18 cellular contexts compared by ENCODE assay signal in genomic region chr4:53932784-53933183, GRCh38.
A peak's percentile ranks its signal among the peaks of the same experiment; 100 is the strongest.
DNase-seq lines count a peak whose midpoint lies in the region; ATAC-seq and TF ChIP-seq lines count a peak whose summit lies in the region.
"Had no signal": no experiment of that assay in that cellular context is flagged by ENCODE, and none has a peak within 500 bp of the region (broad histone marks: within the 10 kb centered on the region; RNA-seq: fewer than 3 reads in every experiment).

No MANE protein-coding gene starts in this region.

- H3K27ac Mint-ChIP-seq in HFFc6, result peak overlapping the region; percentile 56
- H3K27ac Mint-ChIP-seq: activated naive CD8-positive, alpha-beta T cell treated with anti-CD3 and anti-CD28 coated beads for 36 hours; stimulated activated naive CD8-positive, alpha-beta T cell treated with anti-CD3 and anti-CD28 coated beads, Interleukin-15, amount 100 ng/mL, for 72 hours had no signal

- no peaks in the 10 kb centered on the region for H3K36me3 Mint-ChIP-seq in HFFc6 (ENCODE audit: low read depth)

- in situ Hi-C loops in brain microvascular endothelial cell (cut with HindIII; ENCODE audit: low pct_ligation_motif_present, low sequenced_read_pairs), result no loop called here

- peaks cover 4% of the 10 kb centered on the region; the same call in 1 of the 2 replicates for H3K9me3 Mint-ChIP-seq in HFFc6
- H3K9me3 Mint-ChIP-seq: activated naive CD8-positive, alpha-beta T cell treated with anti-CD3 and anti-CD28 coated beads for 36 hours; activated T-cell treated with anti-CD3 and anti-CD28 coated beads, Interleukin-2, amount 50 U/mL, for 4 hours; stimulated activated naive CD8-positive, alpha-beta T cell treated with anti-CD3 and anti-CD28 coated beads, Interleukin-15, amount 100 ng/mL, for 72 hours had no signal

- DNase-seq in AG04450 (ENCODE audit: low read depth, low spot score), result peak; percentile 92
- DNase-seq in HFFc6, result peak; percentile 68
- DNase-seq in brain microvascular endothelial cell, result peak; percentile 95
- peak; percentile 94 for DNase-seq in fibroblast of the conjunctiva (ENCODE audit: low read depth)
- no peak for DNase-seq in NCI-H146 treated with DMSO at 0.1 percent for 48 hours (lab: John Stamatoyannopoulos, UW; ENCODE audit: unreplicated experiment)
- no peak for DNase-seq in HUDEP-2 (lab: John Stamatoyannopoulos, UW; ENCODE audit: unreplicated experiment in 76 of 76)
- no peak for DNase-seq in DMS114 treated with DMSO at 0.1 percent for 48 hours (lab: John Stamatoyannopoulos, UW; ENCODE audit: unreplicated experiment)
- DNase-seq: activated naive CD8-positive, alpha-beta T cell treated with anti-CD3 and anti-CD28 coated beads for 36 hours; activated T-cell treated with anti-CD3 and anti-CD28 coated beads, Interleukin-2, amount 50 U/mL, for 4 hours; AML-193; colonic mucosa; left lung; NCI-H2081 treated with DMSO at 0.1 percent for 48 hours; NCI-H524 treated with DMSO at 0.1 percent for 48 hours; OCI-M1; stimulated activated naive CD8-positive, alpha-beta T cell treated with anti-CD3 and anti-CD28 coated beads, Interleukin-15, amount 100 ng/mL, for 72 hours; uterus had no signal

- ATAC-seq in HG02970 (IDR thresholded peaks at IDR 0.05; ENCODE audit: low FRiP score, unreplicated experiment), result no peak
- ATAC-seq: activated T-cell treated with anti-CD3 and anti-CD28 coated beads, Interleukin-2, amount 50 U/mL, for 4 hours; left lung; stimulated activated naive CD8-positive, alpha-beta T cell treated with anti-CD3 and anti-CD28 coated beads, Interleukin-15, amount 100 ng/mL, for 72 hours had no signal

- POLR2A ChIA-PET in AG04450 (lab: Yijun Ruan, JAX), result interaction anchor here (0.6 to 1.5 kb wide), 3 partner anchors 11 to 298 kb away, joined by 3 to 12 read pairs (median 3); no protein-coding TSS in a partner anchor

- no peaks in the 10 kb centered on the region for H3K27me3 Mint-ChIP-seq in HFFc6 (ENCODE audit: insufficient read depth)
- H3K27me3 Mint-ChIP-seq: stimulated activated naive CD8-positive, alpha-beta T cell treated with anti-CD3 and anti-CD28 coated beads, Interleukin-15, amount 100 ng/mL, for 72 hours had no signal

- no peaks in the 10 kb centered on the region for H3K36me3 ChIP-seq in brain microvascular endothelial cell (replicated peaks)
- H3K36me3 ChIP-seq: colonic mucosa, left lung, uterus had no signal

- TF ChIP-seq CTCF in AG04450 (IDR thresholded peaks at IDR 0.05; ENCODE audit: low read depth, low read length) (no peak), HFFc6 (IDR thresholded peaks at IDR 0.05) (no peak), brain microvascular endothelial cell (IDR thresholded peaks at IDR 0.05; ENCODE audit: low read depth, low read length, missing control alignments) (no peak)

- H3K27me3 ChIP-seq in AG04450 (ENCODE audit: control insufficient read depth, insufficient read depth, low read length), result no peaks in the 10 kb centered on the region
- no peaks in the 10 kb centered on the region for H3K27me3 ChIP-seq in brain microvascular endothelial cell (replicated peaks)
- H3K27me3 ChIP-seq: colonic mucosa, uterus had no signal

- H3K4me3 ChIP-seq in AG04450 (ENCODE audit: low read depth, low read length) (no peak overlapping the region), brain microvascular endothelial cell (ENCODE audit: low read depth, low read length) (no peak overlapping the region)
- H3K4me3 ChIP-seq: colonic mucosa, left lung, uterus had no signal

- H3K27ac ChIP-seq in AG04450 (ENCODE audit: low read depth, low read length) (peak overlapping the region; percentile 43), brain microvascular endothelial cell (no peak overlapping the region)
- H3K27ac ChIP-seq: colonic mucosa, left lung, uterus had no signal

- H3K4me3 Mint-ChIP-seq in HFFc6, result peak overlapping the region; percentile 6; the same call in 1 of the 2 replicates
- H3K4me3 Mint-ChIP-seq: activated naive CD8-positive, alpha-beta T cell treated with anti-CD3 and anti-CD28 coated beads for 36 hours; activated T-cell treated with anti-CD3 and anti-CD28 coated beads, Interleukin-2, amount 50 U/mL, for 4 hours; stimulated activated naive CD8-positive, alpha-beta T cell treated with anti-CD3 and anti-CD28 coated beads, Interleukin-15, amount 100 ng/mL, for 72 hours had no signal

- CTCF ChIA-PET in AG04450 (lab: Charles Lee), result interaction anchor here (1.1 kb wide), 1 partner anchor 226 kb away, joined by 3 read pairs; no protein-coding TSS in a partner anchor

- peaks cover 2% of the 10 kb centered on the region for H3K9me3 ChIP-seq in AG04450 (ENCODE audit: control insufficient read depth, insufficient read depth, low read length)
- H3K9me3 ChIP-seq: colonic mucosa, left lung, uterus had no signal

- peaks cover 46% of the 10 kb centered on the region for H3K4me1 Mint-ChIP-seq in HFFc6 (ENCODE audit: low read depth)
- H3K4me1 Mint-ChIP-seq: activated naive CD8-positive, alpha-beta T cell treated with anti-CD3 and anti-CD28 coated beads for 36 hours; stimulated activated naive CD8-positive, alpha-beta T cell treated with anti-CD3 and anti-CD28 coated beads, Interleukin-15, amount 100 ng/mL, for 72 hours had no signal

Comparison
In these comparisons a context has a peak if more than half of its experiments do, and no peak if none do; other contexts are left out.
1. DNase-seq: peak in AG04450 (single experiment), HFFc6 (single experiment), brain microvascular endothelial cell (single experiment) and fibroblast of the conjunctiva (single experiment); none in NCI-H146 treated with DMSO at 0.1 percent for 48 hours (single experiment), HUDEP-2 (0 of 76) and DMS114 treated with DMSO at 0.1 percent for 48 hours (single experiment).